Comparison of ENCODE assay signal across 18 cellular contexts in genomic region chr10:6080417-6080973, GRCh38. TPM values are rescaled to one million over a fixed set of nuclear protein-coding genes. Genes with fewer than 3 reads are reported as not detected.
DNase-seq lines count a peak whose midpoint lies in the region; ATAC-seq, FAIRE-seq and TF ChIP-seq lines count a peak whose summit lies in the region.
"Had no signal": no experiment of that assay in that cellular context is flagged by ENCODE, and none has a peak within 500 bp of the region (broad histone marks: within the 10 kb centered on the region; RNA-seq: fewer than 3 reads in every experiment).

No MANE protein-coding gene starts in this region.

- H3K9ac ChIP-seq in OCI-LY1 (ENCODE audit: low read length) (no peak overlapping the region), GM12878 (ENCODE audit: control insufficient read depth, insufficient read depth, low read length) (no peak overlapping the region)

- RAD21 ChIA-PET in GM12878 (lab: Charles Lee; ENCODE audit: unreplicated experiment), result no interaction called here

- no peak overlapping the region; the same call in 1 of the 2 replicates for H2AFZ ChIP-seq in OCI-LY1 (ENCODE audit: low read length)
- no peak overlapping the region for H2AFZ ChIP-seq in GM12878 (ENCODE audit: control insufficient read depth, low read depth, low read length)

- H3K27ac Mint-ChIP-seq in T-helper 2 cell treated with Interferon-gamma antibody and Interleukin-4, amounts not matched to agents 5 μg/mL and 100 μg/mL, for 36 hours, result peak overlapping the region; percentile 21
- peak overlapping the region; percentile 78 for H3K27ac Mint-ChIP-seq in activated naive CD8-positive, alpha-beta T cell
- H3K27ac Mint-ChIP-seq in activated naive CD8-positive, alpha-beta T cell treated with anti-CD3 and anti-CD28 coated beads for 36 hours, result no peak overlapping the region
- H3K27ac Mint-ChIP-seq: CD14-positive monocyte had no signal

- no peak for TF ChIP-seq RAD21 in GM12878 (IDR thresholded peaks at IDR 0.05; ENCODE audit: insufficient read depth, low read depth, low read length)

- no peak overlapping the region for H3K4me3 ChIP-seq in OCI-LY1 (ENCODE audit: low read depth, low read length, poor library complexity, severe bottlenecking)
- H3K4me3 ChIP-seq in GM12878, result no peak overlapping the region
- H3K4me3 ChIP-seq: HAP-1 had no signal

- H3K79me2 ChIP-seq in OCI-LY1 (ENCODE audit: insufficient read depth, low read length) (no peaks in the 10 kb centered on the region), GM12878 (ENCODE audit: control insufficient read depth, insufficient read depth, low read length) (no peaks in the 10 kb centered on the region)

- no peaks in the 10 kb centered on the region for H3K27me3 Mint-ChIP-seq in T-helper 2 cell treated with Interferon-gamma antibody and Interleukin-4, amounts not matched to agents 5 μg/mL and 100 μg/mL, for 36 hours (ENCODE audit: low read depth)
- H3K27me3 Mint-ChIP-seq in activated naive CD8-positive, alpha-beta T cell, result no peaks in the 10 kb centered on the region
- no peaks in the 10 kb centered on the region for H3K27me3 Mint-ChIP-seq in activated naive CD8-positive, alpha-beta T cell treated with anti-CD3 and anti-CD28 coated beads for 36 hours

- no peak for FAIRE-seq in GM12878 (lab: Jason Lieb, UNC)
- FAIRE-seq: GM12892, H1 had no signal

- peaks cover 15% of the 10 kb centered on the region for H3K9me3 Mint-ChIP-seq in T-helper 2 cell treated with Interferon-gamma antibody and Interleukin-4, amounts not matched to agents 5 μg/mL and 100 μg/mL, for 36 hours
- no peaks in the 10 kb centered on the region for H3K9me3 Mint-ChIP-seq in activated naive CD8-positive, alpha-beta T cell (ENCODE audit: low read depth)
- peaks cover 11% of the 10 kb centered on the region for H3K9me3 Mint-ChIP-seq in activated naive CD8-positive, alpha-beta T cell treated with anti-CD3 and anti-CD28 coated beads for 36 hours
- H3K9me3 Mint-ChIP-seq: CD14-positive monocyte had no signal

- TF ChIP-seq EP300 in GM12878 (IDR thresholded peaks at IDR 0.05; ENCODE audit: borderline replicate concordance in 1 of 2, control insufficient read depth in 1 of 2, low read depth in 2 of 2, low read length in 2 of 2), result no peak

- ATAC-seq in GM12878, result no peak
- ATAC-seq in HG03135 (IDR thresholded peaks at IDR 0.05; ENCODE audit: unreplicated experiment), result no peak

- peaks cover 48% of the 10 kb centered on the region for H3K4me1 Mint-ChIP-seq in T-helper 2 cell treated with Interferon-gamma antibody and Interleukin-4, amounts not matched to agents 5 μg/mL and 100 μg/mL, for 36 hours (ENCODE audit: low read depth)
- peaks cover 27% of the 10 kb centered on the region for H3K4me1 Mint-ChIP-seq in activated naive CD8-positive, alpha-beta T cell (ENCODE audit: low read depth)
- peaks cover 30% of the 10 kb centered on the region for H3K4me1 Mint-ChIP-seq in activated naive CD8-positive, alpha-beta T cell treated with anti-CD3 and anti-CD28 coated beads for 36 hours
- H3K4me1 Mint-ChIP-seq: CD14-positive monocyte had no signal

- BruUV-seq in GM12878 (replicated peaks; lab: Mats Ljungman, UMichigan), result no TSS peak

- CTCF ChIA-PET in GM12878 (lab: Yijun Ruan, JAX), result interaction anchor here (0.6 to 2.1 kb wide), 2 partner anchors 42 to 66 kb away, joined by 3 to 17 read pairs; no protein-coding TSS in a partner anchor

- no peak for TF ChIP-seq CTCF in OCI-LY1 (IDR thresholded peaks at IDR 0.05; ENCODE audit: low read length)
- TF ChIP-seq CTCF in GM12878 (IDR thresholded peaks at IDR 0.05 in 2 of 3, conservative IDR thresholded peaks at IDR 0.05 in 1 of 3; ENCODE audit: control insufficient read depth in 2 of 3, extremely low read depth in 1 of 3, insufficient read depth in 1 of 3, low read depth in 3 of 3, low read length in 3 of 3), result no peak
- no peak for TF ChIP-seq CTCF in GM20000 (IDR thresholded peaks at IDR 0.05; ENCODE audit: extremely low read depth, missing control alignments)

- 0 out of 2 replicates have a peak, but pooled peaks cover 5% of the 10 kb centered on the region for H3K9me3 ChIP-seq in OCI-LY1 (ENCODE audit: low read length)
- no peaks in the 10 kb centered on the region; the same call in 2 of the 3 replicates for H3K9me3 ChIP-seq in GM12878 (replicated peaks; ENCODE audit: control insufficient read depth, insufficient read depth, low read length)

- WGBS in GM12878 (ENCODE audit: insufficient coverage, insufficient replicate concordance, low lambda C conversion rate, missing lambda C conversion rate), result 13% methylated on average over 4 of the region's 4 CpGs

- H4K20me1 ChIP-seq in OCI-LY1 (ENCODE audit: insufficient read depth, low read length) (no peaks in the 10 kb centered on the region), GM12878 (ENCODE audit: control insufficient read depth, insufficient read depth) (no peaks in the 10 kb centered on the region)

- no peak for TF ChIP-seq POLR2A in GM12878 (IDR thresholded peaks at IDR 0.05; ENCODE audit: low read depth, low read length)

- in situ Hi-C loops in GM12878 (cut with MboI), result loop anchor here (5.0 kb wide), 1 partner anchor 68 kb away; no protein-coding TSS in a partner anchor

- no peak overlapping the region for H3K4me3 Mint-ChIP-seq in T-helper 2 cell treated with Interferon-gamma antibody and Interleukin-4, amounts not matched to agents 5 μg/mL and 100 μg/mL, for 36 hours
- no peak overlapping the region for H3K4me3 Mint-ChIP-seq in activated naive CD8-positive, alpha-beta T cell
- H3K4me3 Mint-ChIP-seq in activated naive CD8-positive, alpha-beta T cell treated with anti-CD3 and anti-CD28 coated beads for 36 hours, result no peak overlapping the region
- H3K4me3 Mint-ChIP-seq: CD14-positive monocyte had no signal

- no peaks in the 10 kb centered on the region for H3K9me2 ChIP-seq in OCI-LY1 (ENCODE audit: low read depth, low read length)

- H3K4me2 ChIP-seq in OCI-LY1 (ENCODE audit: low read length) (no peak overlapping the region), GM12878 (ENCODE audit: control insufficient read depth, insufficient read depth) (no peak overlapping the region)

- peak overlapping the region; percentile 20 for H3K27ac ChIP-seq in OCI-LY1 (ENCODE audit: low read depth, low read length, poor library complexity, severe bottlenecking)
- no peak overlapping the region for H3K27ac ChIP-seq in GM12878 (ENCODE audit: control insufficient read depth, insufficient read depth)
- H3K27ac ChIP-seq: 22Rv1 had no signal

- H3K4me1 ChIP-seq in OCI-LY1 (ENCODE audit: insufficient read depth, low read length, severe bottlenecking) (peaks cover 48% of the 10 kb centered on the region), GM12878 (ENCODE audit: control insufficient read depth, insufficient read depth, low read length) (no peaks in the 10 kb centered on the region)
- H3K4me1 ChIP-seq: HAP-1 had no signal

- H3K36me3 ChIP-seq in OCI-LY1 (ENCODE audit: insufficient read depth, low read length), result no peaks in the 10 kb centered on the region
- H3K36me3 ChIP-seq in GM12878 (ENCODE audit: control insufficient read depth in 2 of 2, insufficient read depth in 2 of 2, low read length in 1 of 2), result no peaks in the 10 kb centered on the region
- H3K36me3 ChIP-seq: HAP-1 had no signal

- DNase-seq in T-helper 2 cell treated with Interferon-gamma antibody and Interleukin-4, amounts not matched to agents 5 μg/mL and 100 μg/mL, for 36 hours (ENCODE audit: low spot score), result no peak
- DNase-seq in T-helper 2 cell, result no peak
- no peak for DNase-seq in activated naive CD8-positive, alpha-beta T cell treated with anti-CD3 and anti-CD28 coated beads for 36 hours
- no peak for DNase-seq in GM12878 (ENCODE audit: low read depth, low spot score)
- no peak for DNase-seq in GM20000 (ENCODE audit: low spot score)
- DNase-seq: DMS 273 treated with DMSO at 0.1 percent for 48 hours had no signal

- H3K27me3 ChIP-seq in OCI-LY1 (ENCODE audit: insufficient read depth, low read length), result no peaks in the 10 kb centered on the region
- peaks cover 0 to 6% of the 10 kb centered on the region in 2 experiments; a peak in 2 of 4 replicates for H3K27me3 ChIP-seq in GM12878 (replicated peaks in 1 of 2; ENCODE audit: control insufficient read depth in 2 of 2, insufficient read depth in 2 of 2, low read length in 1 of 2)

- SMC1A ChIA-PET in GM12878 (lab: Charles Lee; ENCODE audit: uncharacterized antibody, unreplicated experiment), result interaction anchor here (1.0 to 3.0 kb wide), 5 partner anchors 8 to 71 kb away, joined by 3 to 13 read pairs (median 6); no protein-coding TSS in a partner anchor

- peaks cover 4% of the 10 kb centered on the region; the same call in 1 of the 2 replicates for H3F3A ChIP-seq in OCI-LY1 (ENCODE audit: insufficient read depth, low read length)

- H3K36me3 Mint-ChIP-seq in T-helper 2 cell treated with Interferon-gamma antibody and Interleukin-4, amounts not matched to agents 5 μg/mL and 100 μg/mL, for 36 hours (ENCODE audit: low read depth), result peaks cover 15% of the 10 kb centered on the region
- no peaks in the 10 kb centered on the region for H3K36me3 Mint-ChIP-seq in activated naive CD8-positive, alpha-beta T cell
- H3K36me3 Mint-ChIP-seq in activated naive CD8-positive, alpha-beta T cell treated with anti-CD3 and anti-CD28 coated beads for 36 hours, result peaks cover 5% of the 10 kb centered on the region
- H3K36me3 Mint-ChIP-seq: CD14-positive monocyte had no signal

- intact Hi-C loops in GM12878 (cut with micrococcal nuclease; ENCODE audit: unreplicated experiment), result no loop called here

- POLR2A ChIA-PET in GM12878 (lab: Charles Lee), result interaction anchor here (1.2 kb wide), 1 partner anchor 18 kb away, joined by 4 read pairs; the partner anchor contains the start of gene IL2RA

RNA-seq across cellular contexts. Expression of gene RBM17, which starts 8.3 kb away (rescaled TPM):
- total RNA-seq in activated naive CD8-positive, alpha-beta T cell treated with anti-CD3 and anti-CD28 coated beads for 36 hours, result 100 to 1,000 TPM; 337 to 355 TPM
- total RNA-seq in GM12878 (2013; cell fraction: nucleolus; rRNA removed), result 136 and 141 TPM in 2 replicates
- total RNA-seq in GM12878 (2014; rRNA removed) (38.3 and 49.0 TPM in 2 replicates), GM12878 (2014; rRNA removed; fragmentation: Illumina TruSeq; extraction: Trizol) (85.7 and 94.1 TPM in 2 replicates), GM12878 (2021) (101 and 106 TPM in 2 replicates)
- 52.6 TPM for polyA plus RNA-seq in GM12878 (2011; ENCODE audit: low read depth)
- polyA plus RNA-seq in GM12878 (2011; rRNA removed) (64.5 and 65.3 TPM in 2 replicates), GM12878 (2014; fragmentation: Illumina TruSeq; extraction: Trizol) (156 and 160 TPM in 2 replicates), GM12878 (2014; fragmentation: Nextera tagmentation; extraction: Ambion mirVana) (10 to 100 TPM; 28.4 to 45.0 TPM), GM12878 (2014; rRNA removed) (79.9 and 82.1 TPM in 2 replicates), GM12878 (2016; fragmentation: Nextera tagmentation; extraction: Ambion mirVana) (100 to 1,000 TPM; 177 to 181 TPM)
- polyA plus RNA-seq in GM12878 (2011; cell fraction: cytosol; rRNA removed), result 33.5 and 38.9 TPM in 2 replicates
- polyA plus RNA-seq in GM12878 (2011; cell fraction: nucleus; rRNA removed), result 130 and 190 TPM in 2 replicates
- 73.3 and 80.2 TPM in 2 replicates for polyA plus RNA-seq in GM12878 (2012)
- polyA minus RNA-seq in GM12878 (2011; rRNA and poly(A)+ RNA removed), result 22.5 and 26.1 TPM in 2 replicates
- 11.8 and 17.6 TPM in 2 replicates for polyA minus RNA-seq in GM12878 (2011; cell fraction: cytosol; rRNA and poly(A)+ RNA removed)
- polyA minus RNA-seq in GM12878 (2011; cell fraction: nucleus; rRNA and poly(A)+ RNA removed), result 19.2 and 28.1 TPM in 2 replicates

RNA-seq across cellular contexts. Expression of gene IL2RA, which starts 18.3 kb away (rescaled TPM):
- 100 to 1,000 TPM; 680 to 698 TPM for total RNA-seq in activated naive CD8-positive, alpha-beta T cell treated with anti-CD3 and anti-CD28 coated beads for 36 hours
- 4.9 and 10.7 TPM in 2 replicates for total RNA-seq in GM12878 (2013; cell fraction: nucleolus; rRNA removed)
- total RNA-seq in GM12878 (2014; rRNA removed), result 3.4 and 4.0 TPM in 2 replicates
- 5.0 and 5.3 TPM in 2 replicates for total RNA-seq in GM12878 (2014; rRNA removed; fragmentation: Illumina TruSeq; extraction: Trizol)
- 5.0 and 5.3 TPM in 2 replicates for total RNA-seq in GM12878 (2021)
- polyA plus RNA-seq in GM12878 (2011; ENCODE audit: low read depth), result 0.97 TPM
- polyA plus RNA-seq in GM12878 (2011; rRNA removed), result 2.2 and 2.4 TPM in 2 replicates
- 1.2 TPM in 2 replicates for polyA plus RNA-seq in GM12878 (2011; cell fraction: cytosol; rRNA removed)
- polyA plus RNA-seq in GM12878 (2011; cell fraction: nucleus; rRNA removed), result 0.80 and 1.1 TPM in 2 replicates
- 1.3 and 2.2 TPM in 2 replicates for polyA plus RNA-seq in GM12878 (2012)
- 5.6 and 6.0 TPM in 2 replicates for polyA plus RNA-seq in GM12878 (2014; fragmentation: Illumina TruSeq; extraction: Trizol)
- polyA plus RNA-seq in GM12878 (2014; fragmentation: Nextera tagmentation; extraction: Ambion mirVana), result 1 to 10 TPM; 3.3 to 5.1 TPM
- polyA plus RNA-seq in GM12878 (2014; rRNA removed), result 3.4 and 3.9 TPM in 2 replicates
- polyA plus RNA-seq in GM12878 (2016; fragmentation: Nextera tagmentation; extraction: Ambion mirVana), result 1 to 10 TPM; 4.8 to 5.7 TPM
- polyA minus RNA-seq in GM12878 (2011; rRNA and poly(A)+ RNA removed), result 1.0 and 1.1 TPM in 2 replicates
- not detected in 2 replicates for polyA minus RNA-seq in GM12878 (2011; cell fraction: cytosol; rRNA and poly(A)+ RNA removed)
- 0.77 and 1.2 TPM in 2 replicates for polyA minus RNA-seq in GM12878 (2011; cell fraction: nucleus; rRNA and poly(A)+ RNA removed)
- total RNA-seq: A673, G401, H1, HT1080 had no signal
- polyA plus RNA-seq: BJ, H1 had no signal

Comparison
In these comparisons a context has a peak if more than half of its experiments do, and no peak if none do; other contexts are left out.
1. RNA of gene IL2RA, which starts 18.3 kb away (total RNA-seq): 680 to 698 TPM in activated naive CD8-positive, alpha-beta T cell treated with anti-CD3 and anti-CD28 coated beads for 36 hours; 3.4 to 10.7 TPM in GM12878; every median in the first group is over 10 times any median in the second.